In genomic region chr19:6056801-6057650, GRCh38 we compare ENCODE assay signal across 8 cellular contexts. TPM values are rescaled to one million over a fixed set of nuclear protein-coding genes. Genes with fewer than 3 reads are reported as not detected.
A peak's percentile ranks its signal among the peaks of the same experiment; 100 is the strongest.
DNase-seq lines count a peak whose midpoint lies in the region; ATAC-seq and TF ChIP-seq lines count a peak whose summit lies in the region.

No MANE protein-coding gene starts in this region.

- peak overlapping the region in 1 of 2 donors; percentile 37 for H3K4me3 ChIP-seq in gastroesophageal sphincter

- no peaks in the 10 kb centered on the region for H3K27me3 Mint-ChIP-seq in osteocyte (ENCODE audit: unreplicated experiment)
- no peaks in the 10 kb centered on the region for H3K27me3 Mint-ChIP-seq in activated T-cell treated with anti-CD3 and anti-CD28 coated beads, Interleukin-2, amount 50 U/mL, for 4 hours (ENCODE audit: low read depth)

- no peak for TF ChIP-seq EP300 in gastroesophageal sphincter (IDR thresholded peaks at IDR 0.05)

- ATAC-seq in gastroesophageal sphincter = peak; percentile 89
- no peak for ATAC-seq in GM21825 (IDR thresholded peaks at IDR 0.05; ENCODE audit: unreplicated experiment)
- no peak for ATAC-seq in activated T-cell treated with anti-CD3 and anti-CD28 coated beads, Interleukin-2, amount 50 U/mL, for 4 hours

- no peak for TF ChIP-seq CTCF in gastroesophageal sphincter (IDR thresholded peaks at IDR 0.05)
- TF ChIP-seq CTCF in osteocyte (IDR thresholded peaks at IDR 0.05) = no peak

- H3K9me3 ChIP-seq in gastroesophageal sphincter = no peaks in the 10 kb centered on the region

- H3K36me3 ChIP-seq in gastroesophageal sphincter = no peaks in the 10 kb centered on the region

- no peaks in the 10 kb centered on the region for H3K9me3 Mint-ChIP-seq in osteocyte (ENCODE audit: unreplicated experiment)
- no peaks in the 10 kb centered on the region for H3K9me3 Mint-ChIP-seq in activated T-cell treated with anti-CD3 and anti-CD28 coated beads, Interleukin-2, amount 50 U/mL, for 4 hours

- peak overlapping the region; percentile 85 for H3K27ac Mint-ChIP-seq in osteocyte (ENCODE audit: unreplicated experiment)

- H3K27ac ChIP-seq in gastroesophageal sphincter = peak overlapping the region; percentile 96 to 98 (median 97)

- WGBS in gastroesophageal sphincter (ENCODE audit: low coverage in 1 of 2), 2 donors = 0 to 1% methylated on average over 10 to 16 of the region's 28 CpGs

- no peaks in the 10 kb centered on the region for H3K27me3 ChIP-seq in gastroesophageal sphincter

- peak in 1 of 2 donors; percentile 39 for TF ChIP-seq POLR2A in gastroesophageal sphincter (IDR thresholded peaks at IDR 0.05)

- no peak overlapping the region for H3K4me3 Mint-ChIP-seq in osteocyte (ENCODE audit: unreplicated experiment)
- H3K4me3 Mint-ChIP-seq in activated T-cell treated with anti-CD3 and anti-CD28 coated beads, Interleukin-2, amount 50 U/mL, for 4 hours = no peak overlapping the region

- DNase-seq in DMS 273 (lab: John Stamatoyannopoulos, UW; ENCODE audit: unreplicated experiment) = peak; percentile 97
- DNase-seq in NCI-H1092 treated with DMSO at 0.1 percent for 48 hours (lab: John Stamatoyannopoulos, UW) = peak; percentile 73
- peak; percentile 44 for DNase-seq in activated CD8-positive, alpha-beta memory T cell treated with anti-CD3 and anti-CD28 coated beads, Interleukin-2, amount 50 U/mL, for 48 hours
- peak; percentile 84 for DNase-seq in osteocyte (ENCODE audit: extremely low spot score, unreplicated experiment)
- no peak for DNase-seq in stimulated activated naive CD4-positive, alpha-beta T cell (lab: John Stamatoyannopoulos, UW)
- no peak for DNase-seq in activated T-cell treated with anti-CD3 and anti-CD28 coated beads, Interleukin-2, amount 50 U/mL, for 4 hours

- no peaks in the 10 kb centered on the region for H3K36me3 Mint-ChIP-seq in osteocyte (ENCODE audit: unreplicated experiment)
- no peaks in the 10 kb centered on the region for H3K36me3 Mint-ChIP-seq in activated T-cell treated with anti-CD3 and anti-CD28 coated beads, Interleukin-2, amount 50 U/mL, for 4 hours (ENCODE audit: insufficient read depth)

- H3K4me1 Mint-ChIP-seq in osteocyte (ENCODE audit: unreplicated experiment) = peaks cover 13% of the 10 kb centered on the region
- peaks cover 34% of the 10 kb centered on the region for H3K4me1 Mint-ChIP-seq in activated T-cell treated with anti-CD3 and anti-CD28 coated beads, Interleukin-2, amount 50 U/mL, for 4 hours (ENCODE audit: low read depth)

- H3K4me1 ChIP-seq in gastroesophageal sphincter = peaks cover 15 to 85% (median 53%) of the 10 kb centered on the region in 3 donors

RNA-seq across cellular contexts. Expression of gene RFX2, which starts 53.3 kb away (rescaled TPM):
- total RNA-seq in gastroesophageal sphincter (10 to 100 TPM; 18.7 to 49.1 (median 37.6) TPM), osteocyte (4.5 and 5.3 TPM in 2 replicates)
- total RNA-seq in activated T-cell treated with anti-CD3 and anti-CD28 coated beads, Interleukin-2, amount 50 U/mL, for 4 hours = 1 to 10 TPM; 4.0 to 5.1 (median 4.0) TPM

Comparison
In these comparisons a context has a peak if more than half of its experiments do, and no peak if none do; other contexts are left out.
1. DNase-seq: peak in DMS 273 (single experiment), NCI-H1092 treated with DMSO at 0.1 percent for 48 hours (single experiment), activated CD8-positive, alpha-beta memory T cell treated with anti-CD3 and anti-CD28 coated beads, Interleukin-2, amount 50 U/mL, for 48 hours (single experiment) and osteocyte (single experiment); none in stimulated activated naive CD4-positive, alpha-beta T cell (0 of 6) and activated T-cell treated with anti-CD3 and anti-CD28 coated beads, Interleukin-2, amount 50 U/mL, for 4 hours (single experiment).